1 cellular context compared by ENCODE assay signal in genomic region chr22:36510384-36510783, GRCh38.
TF ChIP-seq lines count a peak whose summit lies in the region.

No MANE protein-coding gene starts in this region.

TF ChIP-seq in HEK293, 187 proteins besides CTCF, POLR2A, EP300 and RAD21 (continued from another document):
- no peak for TF ChIP-seq ZNF169 (tag by site-specific recombination; IDR thresholded peaks at IDR 0.05)
- no peak for TF ChIP-seq ZSCAN23 (tag by site-specific recombination; IDR thresholded peaks at IDR 0.05)
